3 cellular contexts compared by ENCODE assay signal in genomic region chr15:59380902-59381610, GRCh38.
A peak's percentile ranks its signal among the peaks of the same experiment; 100 is the strongest.
TF ChIP-seq lines count a peak whose summit lies in the region.

No MANE protein-coding gene starts in this region.

TF ChIP-seq in A549, 52 proteins besides CTCF, POLR2A, EP300 and RAD21:
- TF ChIP-seq ZNF302 (CRISPR knock-in tag; IDR thresholded peaks at IDR 0.05) (no peak), HOXB5 (CRISPR knock-in tag; IDR thresholded peaks at IDR 0.05) (no peak), FOSL2 (IDR thresholded peaks at IDR 0.05) (no peak), FOSL2 (CRISPR knock-in tag; IDR thresholded peaks at IDR 0.05) (no peak), FOXS1 (CRISPR knock-in tag; IDR thresholded peaks at IDR 0.05) (no peak), TP53 (CRISPR knock-in tag; IDR thresholded peaks at IDR 0.05) (no peak), HMGXB4 (CRISPR knock-in tag; IDR thresholded peaks at IDR 0.05; ENCODE audit: borderline replicate concordance) (no peak)

TF ChIP-seq in HEK293, 187 proteins besides CTCF, POLR2A, EP300 and RAD21:
- peak; percentile 24; the same call in 1 of the 2 replicates for TF ChIP-seq ATF2 (tag by site-specific recombination; IDR thresholded peaks at IDR 0.05; ENCODE audit: low read depth)
- TF ChIP-seq REST (tag by site-specific recombination; IDR thresholded peaks at IDR 0.05), result no peak

TF ChIP-seq in WTC11, 78 proteins besides CTCF, POLR2A, EP300 and RAD21:
- no peak for TF ChIP-seq ZMAT4 (CRISPR knock-in tag; IDR thresholded peaks at IDR 0.05)
- no peak for TF ChIP-seq GTF2I (CRISPR knock-in tag; conservative IDR thresholded peaks at IDR 0.05)
- TF ChIP-seq ZNF121 (CRISPR knock-in tag; IDR thresholded peaks at IDR 0.05), result no peak
- no peak for TF ChIP-seq E2F1 (CRISPR knock-in tag; IDR thresholded peaks at IDR 0.05)
- no peak for TF ChIP-seq AR (CRISPR knock-in tag; IDR thresholded peaks at IDR 0.05)
- no peak for TF ChIP-seq ZNF416 (CRISPR knock-in tag; IDR thresholded peaks at IDR 0.05)
- no peak for TF ChIP-seq AFF4 (CRISPR knock-in tag; IDR thresholded peaks at IDR 0.05; ENCODE audit: borderline replicate concordance)
- no peak for TF ChIP-seq PRRX2 (CRISPR knock-in tag; IDR thresholded peaks at IDR 0.05)
- TF ChIP-seq NFE2L1 (CRISPR knock-in tag; IDR thresholded peaks at IDR 0.05), result no peak
- TF ChIP-seq ZNF138 (CRISPR knock-in tag; conservative IDR thresholded peaks at IDR 0.05), result no peak
- no peak for TF ChIP-seq SMAD3 (CRISPR knock-in tag; IDR thresholded peaks at IDR 0.05; ENCODE audit: borderline replicate concordance)
- no peak for TF ChIP-seq TCF7 (CRISPR knock-in tag; IDR thresholded peaks at IDR 0.05; ENCODE audit: low read depth)
- no peak for TF ChIP-seq GRHL2 (CRISPR knock-in tag; IDR thresholded peaks at IDR 0.05; ENCODE audit: insufficient replicate concordance, severe bottlenecking)
- TF ChIP-seq ETV6 (CRISPR knock-in tag; IDR thresholded peaks at IDR 0.05), result no peak
